8 cellular contexts compared by ENCODE assay signal in the genomic region with DNA sequence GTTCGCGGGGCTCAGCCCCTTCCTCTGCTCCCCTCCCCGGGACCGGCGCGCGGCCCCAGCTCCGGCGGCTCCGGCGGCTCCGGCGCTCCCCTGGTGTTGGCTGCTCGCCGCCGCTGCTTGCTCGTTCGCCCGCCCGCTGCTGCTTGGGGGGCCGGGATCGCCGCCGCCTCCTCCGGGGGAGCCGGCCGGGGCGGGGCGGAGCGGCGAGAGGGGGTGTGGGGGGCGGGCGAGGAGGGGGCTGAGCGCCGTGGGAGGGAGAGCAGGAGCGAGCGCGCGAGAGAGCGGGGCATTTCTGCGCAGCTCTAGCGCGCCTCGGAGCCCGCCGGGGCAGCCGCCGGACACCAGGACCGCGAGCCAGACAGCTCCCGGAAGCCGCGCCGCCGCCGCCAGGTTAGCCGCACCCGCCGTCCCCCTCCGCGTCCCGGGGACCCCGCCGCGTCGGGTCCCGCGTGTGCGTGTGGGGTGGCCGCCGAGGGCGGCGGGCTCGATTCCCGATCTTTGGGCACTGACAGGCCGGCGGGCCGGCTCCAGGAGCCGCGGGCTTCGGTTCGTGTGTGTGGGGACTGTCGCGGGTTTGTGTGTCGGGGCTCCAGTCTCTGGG.
DNase-seq lines count a peak whose midpoint lies in the region; ATAC-seq and TF ChIP-seq lines count a peak whose summit lies in the region.

No MANE protein-coding gene starts in this region.

- H3K4me2 ChIP-seq in OCI-LY3 (ENCODE audit: low read length) = peak overlapping the region; percentile 96

- CTCF ChIA-PET in GM10248 (lab: Yijun Ruan, JAX) = interaction anchor here (1.2 to 2.2 kb wide), 3 partner anchors 46 to 107 kb away, joined by 3 to 5 read pairs (median 4); no protein-coding TSS in a partner anchor

- H3K36me3 ChIP-seq in OCI-LY3 (replicated peaks; ENCODE audit: low read depth, low read length) (no peaks in the 10 kb centered on the region), breast epithelium (no peaks in the 10 kb centered on the region)

- peak overlapping the region; percentile 89 to 94 for H3K4me3 Mint-ChIP-seq in stimulated activated naive CD8-positive, alpha-beta T cell treated with anti-CD3 and anti-CD28 coated beads, Interleukin-15, amount 100 ng/mL, for 72 hours

- H3K27me3 ChIP-seq in OCI-LY3 (ENCODE audit: low read depth, low read length) (peaks cover 19% of the 10 kb centered on the region), breast epithelium (no peaks in the 10 kb centered on the region)

- H3K9me3 ChIP-seq in OCI-LY3 (ENCODE audit: insufficient read depth, low read length) = no peaks in the 10 kb centered on the region
- no peaks in the 10 kb centered on the region for H3K9me3 ChIP-seq in breast epithelium

- peak overlapping the region; percentile 72 for H3K9ac ChIP-seq in OCI-LY3 (ENCODE audit: low read length)

- H4K20me1 ChIP-seq in OCI-LY3 (ENCODE audit: insufficient read depth, low read length) = no peaks in the 10 kb centered on the region

- TF ChIP-seq CTCF in GM10248 (IDR thresholded peaks at IDR 0.05; ENCODE audit: control extremely low read depth, extremely low read depth, low read depth, missing control alignments) (no peak), OCI-LY3 (IDR thresholded peaks at IDR 0.05; ENCODE audit: low read depth, low read length) (no peak), breast epithelium (IDR thresholded peaks at IDR 0.05) (no peak)

- intact Hi-C loops in breast epithelium (cut with DNase I; ENCODE audit: low total_unique reads) = no loop called here
- intact Hi-C loops in left colon (cut with DNase I, micrococcal nuclease) = no loop called here

- ATAC-seq in left colon = peak; percentile 32
- ATAC-seq in stimulated activated naive CD8-positive, alpha-beta T cell treated with anti-CD3 and anti-CD28 coated beads, Interleukin-15, amount 100 ng/mL, for 72 hours = peak; percentile 65
- no peak for ATAC-seq in GM18511 (IDR thresholded peaks at IDR 0.05; ENCODE audit: unreplicated experiment)

- H3K27me3 Mint-ChIP-seq in stimulated activated naive CD8-positive, alpha-beta T cell treated with anti-CD3 and anti-CD28 coated beads, Interleukin-15, amount 100 ng/mL, for 72 hours = peaks cover 57% of the 10 kb centered on the region

- H3K4me1 ChIP-seq in OCI-LY3 (ENCODE audit: low read length) = peaks cover 29% of the 10 kb centered on the region
- peaks cover 0 to 6% of the 10 kb centered on the region in 2 donors for H3K4me1 ChIP-seq in breast epithelium

- DNase-seq in GM10248 (ENCODE audit: extremely low spot score) (peak; percentile 52), breast epithelium (ENCODE audit: low spot score in 2 of 2) (no peak), left colon (peak in 1 of 2 donors; percentile 62), NCI-H774 (lab: John Stamatoyannopoulos, UW) (no peak), SIG-M5 treated with dmso at 0.1 percent for 504 hours (lab: John Stamatoyannopoulos, UW; ENCODE audit: unreplicated experiment) (no peak)
- DNase-seq in stimulated activated naive CD8-positive, alpha-beta T cell treated with anti-CD3 and anti-CD28 coated beads, Interleukin-15, amount 100 ng/mL, for 72 hours = peak in 1 of 2 donors; percentile 10

- H3K4me1 Mint-ChIP-seq in stimulated activated naive CD8-positive, alpha-beta T cell treated with anti-CD3 and anti-CD28 coated beads, Interleukin-15, amount 100 ng/mL, for 72 hours = peaks cover 19% of the 10 kb centered on the region

- H2AFZ ChIP-seq in OCI-LY3 (ENCODE audit: low read depth, low read length) = peak overlapping the region; percentile 54

- POLR2A ChIA-PET in GM10248 (lab: Yijun Ruan, JAX) = no interaction called here

- no peaks in the 10 kb centered on the region for H3K9me3 Mint-ChIP-seq in stimulated activated naive CD8-positive, alpha-beta T cell treated with anti-CD3 and anti-CD28 coated beads, Interleukin-15, amount 100 ng/mL, for 72 hours

- H3K4me3 ChIP-seq in OCI-LY3 (ENCODE audit: low read length) (peak overlapping the region; percentile 88), breast epithelium (peak overlapping the region; percentile 69 to 89 (median 71))

- no peaks in the 10 kb centered on the region for H3K79me2 ChIP-seq in OCI-LY3 (ENCODE audit: low read length)

- no peak for TF ChIP-seq POLR2A in breast epithelium (IDR thresholded peaks at IDR 0.05)

- H3K27ac Mint-ChIP-seq in stimulated activated naive CD8-positive, alpha-beta T cell treated with anti-CD3 and anti-CD28 coated beads, Interleukin-15, amount 100 ng/mL, for 72 hours = no peak overlapping the region

- no peak overlapping the region for H3K27ac ChIP-seq in OCI-LY3 (ENCODE audit: low read length)
- peak overlapping the region; percentile 87 to 92 for H3K27ac ChIP-seq in breast epithelium
